8 cellular contexts compared by ENCODE assay signal in genomic region chr3:43503067-43503728, GRCh38.
DNase-seq lines count a peak whose midpoint lies in the region; ATAC-seq, FAIRE-seq and TF ChIP-seq lines count a peak whose summit lies in the region.

No MANE protein-coding gene starts in this region.

- no peak overlapping the region for H3K4me3 Mint-ChIP-seq in CD4-positive, CD25-positive, alpha-beta regulatory T cell

- no peak for FAIRE-seq in urothelium cell line (lab: Jason Lieb, UNC)

- no peaks in the 10 kb centered on the region for H3K36me3 ChIP-seq in CD4-positive, CD25-positive, alpha-beta regulatory T cell (ENCODE audit: control insufficient read depth, insufficient read depth, low read length)
- H3K36me3 ChIP-seq in stomach, result no peaks in the 10 kb centered on the region

- no peaks in the 10 kb centered on the region for H3K27me3 ChIP-seq in CD4-positive, CD25-positive, alpha-beta regulatory T cell (ENCODE audit: control insufficient read depth, insufficient read depth, low read length)
- no peaks in the 10 kb centered on the region for H3K27me3 ChIP-seq in stomach

- peaks cover 5% of the 10 kb centered on the region for H3K27me3 Mint-ChIP-seq in CD4-positive, CD25-positive, alpha-beta regulatory T cell

- no peaks in the 10 kb centered on the region for H3K9me3 Mint-ChIP-seq in CD4-positive, CD25-positive, alpha-beta regulatory T cell

- H3K27ac ChIP-seq in CD4-positive, CD25-positive, alpha-beta regulatory T cell (ENCODE audit: insufficient read depth, low read length, poor library complexity, severe bottlenecking), result no peak overlapping the region
- H3K27ac ChIP-seq in stomach, result no peak overlapping the region

- H3K4me3 ChIP-seq in CD4-positive, CD25-positive, alpha-beta regulatory T cell (ENCODE audit: low read depth, low read length), result no peak overlapping the region
- no peak overlapping the region for H3K4me3 ChIP-seq in fibroblast of the aortic adventitia (ENCODE audit: low read depth, low read length)
- no peak overlapping the region for H3K4me3 ChIP-seq in stomach

- peaks cover 23 to 51% (median 36%) of the 10 kb centered on the region in 4 donors for H3K4me1 Mint-ChIP-seq in CD4-positive, CD25-positive, alpha-beta regulatory T cell

- H3K4me1 ChIP-seq in CD4-positive, CD25-positive, alpha-beta regulatory T cell (ENCODE audit: control insufficient read depth, insufficient read depth, low read length, poor library complexity, severe bottlenecking), result peaks cover 18% of the 10 kb centered on the region
- peaks cover 0 to 6% (median 0%) of the 10 kb centered on the region in 4 donors for H3K4me1 ChIP-seq in stomach

- intact Hi-C loops in stomach (cut with DNase I; ENCODE audit: low total_unique reads), result no loop called here

- H3K9me3 ChIP-seq in CD4-positive, CD25-positive, alpha-beta regulatory T cell (ENCODE audit: control insufficient read depth in 2 of 2, low read length in 2 of 2), result no peaks in the 10 kb centered on the region
- no peaks in the 10 kb centered on the region for H3K9me3 ChIP-seq in stomach

- ATAC-seq in CD4-positive, CD25-positive, alpha-beta regulatory T cell (ENCODE audit: low read depth in 2 of 2), result no peak
- peak; percentile 82 for ATAC-seq in SK-N-SH treated with all-trans-retinoic acid at 6 μM for 48 hours
- no peak for ATAC-seq in GM18517 (IDR thresholded peaks at IDR 0.05; ENCODE audit: unreplicated experiment)
- ATAC-seq in GM18498 (IDR thresholded peaks at IDR 0.05; ENCODE audit: unreplicated experiment), result no peak

- H3K36me3 Mint-ChIP-seq in CD4-positive, CD25-positive, alpha-beta regulatory T cell, result no peaks in the 10 kb centered on the region

- DNase-seq in CD4-positive, CD25-positive, alpha-beta regulatory T cell, result peak in 2 of 3 donors; percentile 60 to 64
- DNase-seq in HT-29 (ENCODE audit: low spot score) (peak; percentile 28), fibroblast of the aortic adventitia (ENCODE audit: low read depth) (peak; percentile 62), stomach (no peak), urothelium cell line (ENCODE audit: low spot score) (no peak)

- TF ChIP-seq CTCF in fibroblast of the aortic adventitia (IDR thresholded peaks at IDR 0.05; ENCODE audit: insufficient read depth, low read length) (peak; percentile 41), stomach (IDR thresholded peaks at IDR 0.05) (peak in 4 of 7 experiments; percentile 26 to 54 (median 40))

- no peak for TF ChIP-seq POLR2A in stomach (IDR thresholded peaks at IDR 0.05)

- TF ChIP-seq EP300 in stomach (IDR thresholded peaks at IDR 0.05), result no peak

- 31 to 46% (median 40%) methylated on average over 2 of the region's 2 CpGs for WGBS in stomach, 5 donors

- H3K27ac Mint-ChIP-seq in CD4-positive, CD25-positive, alpha-beta regulatory T cell, result peak overlapping the region; percentile 6 to 86 (median 18)

TF ChIP-seq in SK-N-SH treated with all-trans-retinoic acid at 6 μM for 48 hours, 23 proteins besides CTCF, POLR2A, EP300 and RAD21:
- no peak for TF ChIP-seq RARB (CRISPR knock-in tag; IDR thresholded peaks at IDR 0.05)
- TF ChIP-seq PATZ1 (CRISPR knock-in tag; IDR thresholded peaks at IDR 0.05; ENCODE audit: borderline replicate concordance), result no peak
- no peak for TF ChIP-seq ARNTL (CRISPR knock-in tag; IDR thresholded peaks at IDR 0.05; ENCODE audit: borderline replicate concordance, low read depth)
- TF ChIP-seq CREB5 (CRISPR knock-in tag; IDR thresholded peaks at IDR 0.05; ENCODE audit: low read depth), result no peak
- no peak for TF ChIP-seq ESRRG (CRISPR knock-in tag; IDR thresholded peaks at IDR 0.05)

Comparison
In these comparisons a context has a peak if more than half of its experiments do, and no peak if none do; other contexts are left out.
1. DNase-seq: peak in CD4-positive, CD25-positive, alpha-beta regulatory T cell (2 of 3), HT-29 (single experiment) and fibroblast of the aortic adventitia (single experiment); none in stomach (single experiment) and urothelium cell line (single experiment).